Comparison of ENCODE assay signal across 11 cellular contexts in the genomic region with DNA sequence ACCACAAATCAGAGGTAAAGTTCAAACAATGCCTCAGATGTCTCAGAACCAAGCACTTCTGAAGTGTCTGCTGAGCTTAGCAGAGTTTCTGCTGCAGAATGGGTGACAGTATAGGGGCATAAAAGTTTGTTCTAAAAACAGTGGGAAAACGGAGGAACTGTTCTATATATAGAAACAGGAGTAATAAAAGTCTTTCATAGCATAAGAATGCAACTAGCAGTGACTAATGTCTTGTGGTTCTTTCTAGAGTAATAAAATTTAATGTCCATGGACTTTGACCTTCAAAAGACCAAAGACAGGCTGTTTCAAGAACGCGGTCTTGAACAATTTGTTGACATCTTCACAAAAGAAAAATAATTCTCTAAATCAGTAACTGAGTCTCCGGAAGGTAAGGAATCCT.
DNase-seq lines count a peak whose midpoint lies in the region; TF ChIP-seq lines count a peak whose summit lies in the region.
"Had no signal": no experiment of that assay in that cellular context is flagged by ENCODE, and none has a peak within 500 bp of the region (broad histone marks: within the 10 kb centered on the region; RNA-seq: fewer than 3 reads in every experiment).

No MANE protein-coding gene starts in this region.

- no peak for TF ChIP-seq CTCF in AG04449 (IDR thresholded peaks at IDR 0.05; ENCODE audit: insufficient read depth, low read length, missing control alignments)

- POLR2A ChIA-PET in AG04449 (lab: Yijun Ruan, JAX) = no interaction called here

- peak overlapping the region; percentile 13; the same call in 1 of the 2 replicates for H3K4me3 ChIP-seq in AG04449 (ENCODE audit: low read depth, low read length)

- DNase-seq in AG04449 (ENCODE audit: low read depth, low spot score) (peak; percentile 59), HT-29 (ENCODE audit: low spot score) (peak; percentile 93), amniotic stem cell (lab: John Stamatoyannopoulos, UW) (peak; percentile 41), kidney glomerular epithelial cell (lab: John Stamatoyannopoulos, UW) (peak; percentile 91), cerebellum (ENCODE audit: low spot score) (no peak), NCI-H2227 (lab: John Stamatoyannopoulos, UW; ENCODE audit: unreplicated experiment) (no peak), iPS-NIHi7 (ENCODE audit: extremely low spot score) (no peak)
- no peak for DNase-seq in activated CD8-positive, alpha-beta memory T cell treated with anti-CD3 and anti-CD28 coated beads for 24 hours
- DNase-seq: cerebellar nuclear complex, kidney, retina had no signal

- CTCF ChIA-PET in AG04449 (lab: Yijun Ruan, JAX) = no interaction called here

Comparison
In these comparisons a context has a peak if more than half of its experiments do, and no peak if none do; other contexts are left out.
1. DNase-seq: peak in AG04449 (single experiment), HT-29 (single experiment), amniotic stem cell (single experiment) and kidney glomerular epithelial cell (single experiment); none in cerebellum (single experiment), activated CD8-positive, alpha-beta memory T cell treated with anti-CD3 and anti-CD28 coated beads for 24 hours (single experiment), NCI-H2227 (single experiment) and iPS-NIHi7 (single experiment).